Comparison of ENCODE assay signal across 11 cellular contexts in the genomic region with DNA sequence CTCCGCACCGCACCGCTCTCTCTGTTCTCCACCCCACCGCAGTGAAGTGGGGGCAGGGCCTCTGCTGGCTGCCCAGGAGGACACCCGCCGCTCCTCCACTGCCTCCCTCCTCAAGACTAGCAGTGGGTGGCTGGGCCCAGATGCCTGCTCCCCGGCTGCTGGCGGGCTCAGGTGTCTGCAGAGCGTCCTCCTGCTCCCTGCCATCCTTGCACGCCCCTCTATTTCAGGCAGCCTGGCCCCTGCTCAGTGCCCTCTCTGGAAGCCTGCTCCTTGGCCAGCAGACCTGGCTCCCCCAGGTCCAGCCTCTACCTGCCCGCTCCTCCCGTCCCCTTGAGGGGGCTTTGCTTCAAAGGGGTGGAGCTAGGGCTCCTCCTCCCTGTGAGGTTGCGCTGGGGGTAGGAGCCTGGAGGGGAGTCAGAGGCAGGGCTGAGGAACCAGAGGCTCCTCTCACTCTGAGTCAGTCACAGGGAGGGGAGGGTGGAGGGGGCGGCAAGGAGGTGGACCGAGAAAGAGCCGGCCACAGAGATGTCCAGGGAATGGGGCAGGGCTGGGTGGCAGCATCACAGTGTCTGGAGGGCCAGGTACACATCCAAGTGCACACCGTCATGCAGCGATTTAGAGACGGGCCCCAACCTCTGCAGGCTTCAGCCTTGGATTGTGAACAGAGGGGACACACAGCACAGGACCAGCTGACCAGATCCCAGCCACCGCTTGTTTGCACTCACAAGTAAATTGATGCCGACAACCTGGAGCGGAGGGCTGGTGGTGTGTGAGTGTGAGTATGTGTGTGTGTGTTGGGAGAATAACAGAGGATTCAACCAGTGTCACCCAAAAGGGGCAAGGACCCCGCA. TPM values are rescaled to one million over a fixed set of nuclear protein-coding genes. Genes with fewer than 3 reads are reported as not detected.
DNase-seq lines count a peak whose midpoint lies in the region; ATAC-seq and TF ChIP-seq lines count a peak whose summit lies in the region.
"Had no signal": no experiment of that assay in that cellular context is flagged by ENCODE, and none has a peak within 500 bp of the region (broad histone marks: within the 10 kb centered on the region; RNA-seq: fewer than 3 reads in every experiment).

No MANE protein-coding gene starts in this region.

- H3K4me1 ChIP-seq in gastroesophageal sphincter (peaks cover 0 to 55% (median 24%) of the 10 kb centered on the region in 3 donors), rectal smooth muscle tissue (ENCODE audit: control insufficient read depth, insufficient read depth, low read length) (peaks cover 28% of the 10 kb centered on the region)

- no peaks in the 10 kb centered on the region for H3K36me3 Mint-ChIP-seq in activated T-cell treated with anti-CD3 and anti-CD28 coated beads, Interleukin-2, amount 50 U/mL, for 4 hours (ENCODE audit: insufficient read depth)

- DNase-seq in ELR (ENCODE audit: low read depth) (peak; percentile 63), NCI-H2227 treated with DMSO at 0.1 percent for 48 hours (lab: John Stamatoyannopoulos, UW) (peak; percentile 45), NCI-H146 treated with DMSO at 0.1 percent for 48 hours (lab: John Stamatoyannopoulos, UW; ENCODE audit: unreplicated experiment) (no peak), SHP77 (lab: John Stamatoyannopoulos, UW) (no peak)
- DNase-seq in activated T-cell treated with anti-CD3 and anti-CD28 coated beads, Interleukin-2, amount 50 U/mL, for 4 hours = no peak
- DNase-seq: effector CD4-positive, alpha-beta T cell; NCI-H748 treated with DMSO at 0.1 percent for 48 hours had no signal

- H3K27me3 ChIP-seq in gastroesophageal sphincter (peaks cover 1% of the 10 kb centered on the region), rectal smooth muscle tissue (ENCODE audit: control insufficient read depth, insufficient read depth, low read length) (no peaks in the 10 kb centered on the region)

- no peaks in the 10 kb centered on the region for H3K9me3 Mint-ChIP-seq in activated T-cell treated with anti-CD3 and anti-CD28 coated beads, Interleukin-2, amount 50 U/mL, for 4 hours
- H3K9me3 Mint-ChIP-seq: activated T-helper 17 cell treated with anti-CD3 and anti-CD28 coated beads, Interleukin-2, amount 50 U/mL, for 72 hours had no signal

- H3K36me3 ChIP-seq in gastroesophageal sphincter = no peaks in the 10 kb centered on the region
- H3K36me3 ChIP-seq in rectal smooth muscle tissue (ENCODE audit: control insufficient read depth, insufficient read depth, low read length) = no peaks in the 10 kb centered on the region

- 46 to 67% methylated on average over 3 to 9 of the region's 23 CpGs for WGBS in gastroesophageal sphincter (ENCODE audit: low coverage in 1 of 2), 2 donors

- ATAC-seq in gastroesophageal sphincter (peak; percentile 24), HG03354 (IDR thresholded peaks at IDR 0.05; ENCODE audit: poor library complexity, severe bottlenecking, unreplicated experiment) (no peak)
- ATAC-seq in activated T-cell treated with anti-CD3 and anti-CD28 coated beads, Interleukin-2, amount 50 U/mL, for 4 hours = no peak
- ATAC-seq: activated T-helper 17 cell treated with anti-CD3 and anti-CD28 coated beads, Interleukin-2, amount 50 U/mL, for 72 hours had no signal

- H3K4me3 ChIP-seq in gastroesophageal sphincter (no peak overlapping the region), rectal smooth muscle tissue (ENCODE audit: low read length) (peak overlapping the region; percentile 25)

- no peaks in the 10 kb centered on the region for H3K9me3 ChIP-seq in gastroesophageal sphincter

- H3K27ac ChIP-seq in gastroesophageal sphincter (no peak overlapping the region), rectal smooth muscle tissue (ENCODE audit: low read depth, low read length) (peak overlapping the region; percentile 59)

- no peaks in the 10 kb centered on the region for H3K4me1 Mint-ChIP-seq in activated T-cell treated with anti-CD3 and anti-CD28 coated beads, Interleukin-2, amount 50 U/mL, for 4 hours (ENCODE audit: low read depth)
- H3K4me1 Mint-ChIP-seq: activated T-helper 17 cell treated with anti-CD3 and anti-CD28 coated beads, Interleukin-2, amount 50 U/mL, for 72 hours had no signal

- H3K4me3 Mint-ChIP-seq in activated T-cell treated with anti-CD3 and anti-CD28 coated beads, Interleukin-2, amount 50 U/mL, for 4 hours = no peak overlapping the region
- H3K4me3 Mint-ChIP-seq: activated T-helper 17 cell treated with anti-CD3 and anti-CD28 coated beads, Interleukin-2, amount 50 U/mL, for 72 hours had no signal

- no peak for TF ChIP-seq POLR2A in gastroesophageal sphincter (IDR thresholded peaks at IDR 0.05)

- no peak overlapping the region for H3K9ac ChIP-seq in rectal smooth muscle tissue (ENCODE audit: low read length)

- no peak for TF ChIP-seq EP300 in gastroesophageal sphincter (IDR thresholded peaks at IDR 0.05)

- H3K27me3 Mint-ChIP-seq in activated T-cell treated with anti-CD3 and anti-CD28 coated beads, Interleukin-2, amount 50 U/mL, for 4 hours (ENCODE audit: low read depth) = peaks cover 14% of the 10 kb centered on the region

- TF ChIP-seq CTCF in gastroesophageal sphincter (IDR thresholded peaks at IDR 0.05) = no peak

RNA-seq across cellular contexts. Expression of a gene that starts 9.8 kb away (rescaled TPM):
- total RNA-seq in gastroesophageal sphincter = under 1 TPM in 1 of 4 donors, not detected in 3; 0.16 TPM
- not detected for total RNA-seq in activated T-cell treated with anti-CD3 and anti-CD28 coated beads, Interleukin-2, amount 50 U/mL, for 4 hours

Comparison
In these comparisons a context has a peak if more than half of its experiments do, and no peak if none do; other contexts are left out.
1. DNase-seq: peak in ELR (single experiment) and NCI-H2227 treated with DMSO at 0.1 percent for 48 hours (single experiment); none in NCI-H146 treated with DMSO at 0.1 percent for 48 hours (single experiment), activated T-cell treated with anti-CD3 and anti-CD28 coated beads, Interleukin-2, amount 50 U/mL, for 4 hours (single experiment) and SHP77 (0 of 2).